8 cellular contexts compared by ENCODE assay signal in genomic region chr5:74648835-74649286, GRCh38. TPM values are rescaled to one million over a fixed set of nuclear protein-coding genes. Genes with fewer than 3 reads are reported as not detected.
DNase-seq lines count a peak whose midpoint lies in the region; TF ChIP-seq lines count a peak whose summit lies in the region.

No MANE protein-coding gene starts in this region.

- BruUV-seq in PC-9 (replicated peaks; lab: Mats Ljungman, UMichigan) = no TSS peak

- no peaks in the 10 kb centered on the region for H4K20me1 ChIP-seq in PC-9 (ENCODE audit: insufficient read depth)

- intact Hi-C loops in PC-9 (cut with micrococcal nuclease; ENCODE audit: unreplicated experiment) = loop anchor here (1.0 to 2.0 kb wide), 4 partner anchors 520 to 1058 kb away; no protein-coding TSS in a partner anchor
- intact Hi-C loops in breast epithelium (cut with DNase I; ENCODE audit: low total_unique reads) = loop anchor here (5.0 kb wide), 1 partner anchor 752 kb away; no protein-coding TSS in a partner anchor
- intact Hi-C loops in stomach (cut with DNase I; ENCODE audit: low total_unique reads) = loop anchor here (5.0 to 10.0 kb wide), 2 partner anchors 614 to 747 kb away; no protein-coding TSS in a partner anchor

- CTCF ChIA-PET in PC-9 (lab: Charles Lee) = interaction anchor here (0.5 to 2.0 kb wide), 4 partner anchors 82 to 747 kb away, joined by 3 to 6 read pairs (median 4); no protein-coding TSS in a partner anchor

- DNase-seq in COR-L47 (lab: John Stamatoyannopoulos, UW) (peak; percentile 69), GM19240 (ENCODE audit: insufficient read length, low spot score) (peak; percentile 56), HuH-7 (ENCODE audit: low spot score) (peak; percentile 43), PC-9 (peak in 1 of 2 experiments; percentile 57), breast epithelium (ENCODE audit: low spot score in 2 of 2) (no peak), kidney glomerular epithelial cell (lab: John Stamatoyannopoulos, UW) (peak; percentile 65), stomach (no peak)
- no peak for DNase-seq in stimulated activated CD4-positive, alpha-beta T cell treated with anti-CD3 and anti-CD28 coated beads, Interleukin-1b, Interleukin-23, amount 100 ng/mL, for 48 hours

- H3K4me2 ChIP-seq in PC-9 = peak overlapping the region; percentile 37

- no peak overlapping the region for H2AFZ ChIP-seq in PC-9

- 4 to 12% (median 6%) methylated on average over 6 of the region's 6 CpGs for WGBS in stomach, 5 donors

- no peak for TF ChIP-seq EP300 in stomach (IDR thresholded peaks at IDR 0.05)

- no peak overlapping the region for H3K4me3 ChIP-seq in PC-9
- H3K4me3 ChIP-seq in breast epithelium = no peak overlapping the region
- H3K4me3 ChIP-seq in stomach = no peak overlapping the region

- H3K4me1 ChIP-seq in PC-9 (replicated peaks; ENCODE audit: insufficient read depth) (peaks cover 23% of the 10 kb centered on the region), breast epithelium (no peaks in the 10 kb centered on the region), stomach (peaks cover 0 to 35% (median 10%) of the 10 kb centered on the region in 4 donors)

- no peaks in the 10 kb centered on the region for H3K27me3 ChIP-seq in PC-9 (ENCODE audit: insufficient read depth, low read depth)
- H3K27me3 ChIP-seq in breast epithelium = no peaks in the 10 kb centered on the region
- H3K27me3 ChIP-seq in stomach = no peaks in the 10 kb centered on the region

- H3K36me3 ChIP-seq in PC-9 (ENCODE audit: low read depth) = no peaks in the 10 kb centered on the region
- no peaks in the 10 kb centered on the region for H3K36me3 ChIP-seq in breast epithelium
- H3K36me3 ChIP-seq in stomach = no peaks in the 10 kb centered on the region

- H3K9me3 ChIP-seq in PC-9 (ENCODE audit: insufficient read depth, low read depth) (no peaks in the 10 kb centered on the region), breast epithelium (no peaks in the 10 kb centered on the region), stomach (no peaks in the 10 kb centered on the region)

- peaks cover 4% of the 10 kb centered on the region for H3F3A ChIP-seq in PC-9 (ENCODE audit: insufficient read depth, low read depth)

- H3K79me2 ChIP-seq in PC-9 (ENCODE audit: low read depth) = no peaks in the 10 kb centered on the region

- POLR2A ChIA-PET in PC-9 (lab: Charles Lee; ENCODE audit: unreplicated experiment) = interaction anchor here (0.7 kb wide), 1 partner anchor 333 kb away, joined by 3 read pairs; no protein-coding TSS in a partner anchor

- TF ChIP-seq POLR2A in breast epithelium (IDR thresholded peaks at IDR 0.05) = no peak
- TF ChIP-seq POLR2A in stomach (IDR thresholded peaks at IDR 0.05) = no peak

- TF ChIP-seq CTCF in PC-9 (conservative IDR thresholded peaks at IDR 0.05) (peak; percentile 83), breast epithelium (IDR thresholded peaks at IDR 0.05) (peak; percentile 57 to 81 (median 67)), stomach (IDR thresholded peaks at IDR 0.05) (peak in 5 of 7 experiments; percentile 45 to 74 (median 63))

- no peaks in the 10 kb centered on the region for H3K9me2 ChIP-seq in PC-9 (ENCODE audit: insufficient read depth)

- no peak overlapping the region for H3K27ac ChIP-seq in PC-9
- H3K27ac ChIP-seq in breast epithelium = no peak overlapping the region
- H3K27ac ChIP-seq in stomach = peak overlapping the region in 4 of 5 donors; percentile 20 to 60 (median 52)

RNA-seq across cellular contexts. Expression of gene ENC1, which starts 8.3 kb away (rescaled TPM):
- total RNA-seq in PC-9 (2021) (38.8 and 53.6 TPM in 2 replicates), breast epithelium (10 to 100 TPM in 2 of 3 donors, 1 to 10 TPM in 1; 8.3 to 16.7 (median 13.8) TPM), stomach (100 to 1,000 TPM in 1 of 5 donors, 10 to 100 TPM in 2, 1 to 10 TPM in 2; 3.5 to 136 (median 57.5) TPM)
- polyA plus RNA-seq in stomach = 10 to 100 TPM in 1 of 3 donors, 1 to 10 TPM in 2; 6.4 to 18.0 (median 7.7) TPM

RNA-seq across cellular contexts. Expression of gene HEXB, which starts 36.2 kb away (rescaled TPM):
- 84.6 and 92.3 TPM in 2 replicates for total RNA-seq in PC-9 (2021)
- total RNA-seq in breast epithelium = 100 to 1,000 TPM; 123 to 218 (median 145) TPM
- total RNA-seq in stomach = 100 to 1,000 TPM in 2 of 5 donors, 10 to 100 TPM in 3; 25.7 to 664 (median 94.0) TPM
- 10 to 100 TPM; 43.7 to 86.9 (median 69.3) TPM for polyA plus RNA-seq in stomach

Comparison
In these comparisons a context has a peak if more than half of its experiments do, and no peak if none do; other contexts are left out.
1. DNase-seq: peak in COR-L47 (single experiment), GM19240 (single experiment), HuH-7 (single experiment) and kidney glomerular epithelial cell (single experiment); none in breast epithelium (0 of 2), stomach (single experiment) and stimulated activated CD4-positive, alpha-beta T cell treated with anti-CD3 and anti-CD28 coated beads, Interleukin-1b, Interleukin-23, amount 100 ng/mL, for 48 hours (single experiment).
2. H3K27ac ChIP-seq: peak in stomach (4 of 5); none in PC-9 (single experiment) and breast epithelium (0 of 2).
3. Peak in every context shown above with its lines, with median percentiles within 50 percentile points of each other: CTCF ChIP-seq.